In genomic region chr10:69960606-69961167, GRCh38 we compare ENCODE assay signal across 17 cellular contexts.
DNase-seq lines count a peak whose midpoint lies in the region; ATAC-seq and TF ChIP-seq lines count a peak whose summit lies in the region.
"Had no signal": no experiment of that assay in that cellular context is flagged by ENCODE, and none has a peak within 500 bp of the region (broad histone marks: within the 10 kb centered on the region; RNA-seq: fewer than 3 reads in every experiment).

No MANE protein-coding gene starts in this region.

- peaks cover 16% of the 10 kb centered on the region for H3K4me1 Mint-ChIP-seq in type B pancreatic cell (ENCODE audit: unreplicated experiment)

- intact Hi-C loops in colonic mucosa (cut with DNase I), result no loop called here
- intact Hi-C loops in uterus (cut with DNase I; ENCODE audit: low total_unique reads), result no loop called here
- intact Hi-C loops in upper lobe of right lung (cut with DNase I), result no loop called here

- no peak overlapping the region for H3K27ac Mint-ChIP-seq in type B pancreatic cell

- H3K9me3 Mint-ChIP-seq in type B pancreatic cell, result no peaks in the 10 kb centered on the region

- H3K36me3 Mint-ChIP-seq in type B pancreatic cell, result no peaks in the 10 kb centered on the region

- ATAC-seq in HG02852 (IDR thresholded peaks at IDR 0.05; ENCODE audit: unreplicated experiment), result no peak
- ATAC-seq in upper lobe of right lung, result no peak

- no peaks in the 10 kb centered on the region for H3K36me3 ChIP-seq in colonic mucosa
- no peaks in the 10 kb centered on the region for H3K36me3 ChIP-seq in uterus
- H3K36me3 ChIP-seq in upper lobe of right lung, result no peaks in the 10 kb centered on the region

- H3K9me3 ChIP-seq in colonic mucosa, result no peaks in the 10 kb centered on the region
- no peaks in the 10 kb centered on the region for H3K9me3 ChIP-seq in uterus
- H3K9me3 ChIP-seq in upper lobe of right lung, result no peaks in the 10 kb centered on the region

- H3K27ac ChIP-seq in colonic mucosa (no peak overlapping the region), uterus (no peak overlapping the region), upper lobe of right lung (no peak overlapping the region)
- H3K27ac ChIP-seq: PC-9 had no signal

- TF ChIP-seq CTCF in colonic mucosa (IDR thresholded peaks at IDR 0.05), result no peak
- TF ChIP-seq CTCF in type B pancreatic cell (conservative IDR thresholded peaks at IDR 0.05), result no peak
- TF ChIP-seq CTCF in uterus (IDR thresholded peaks at IDR 0.05), result no peak
- no peak for TF ChIP-seq CTCF in upper lobe of right lung (IDR thresholded peaks at IDR 0.05)

- H3K4me1 ChIP-seq in colonic mucosa (no peaks in the 10 kb centered on the region), uterus (no peaks in the 10 kb centered on the region), upper lobe of right lung (peaks cover 4% of the 10 kb centered on the region)

- H3K9ac ChIP-seq in colonic mucosa (ENCODE audit: low read depth in 2 of 2, low read length in 2 of 2), result no peak overlapping the region

- peaks cover 10% of the 10 kb centered on the region for H3K27me3 Mint-ChIP-seq in type B pancreatic cell

- H3K27me3 ChIP-seq in colonic mucosa (no peaks in the 10 kb centered on the region), uterus (no peaks in the 10 kb centered on the region), upper lobe of right lung (no peaks in the 10 kb centered on the region)

- TF ChIP-seq POLR2A in uterus (IDR thresholded peaks at IDR 0.05), result no peak

- H3K4me3 ChIP-seq in colonic mucosa (no peak overlapping the region), uterus (no peak overlapping the region), upper lobe of right lung (no peak overlapping the region)
- H3K4me3 ChIP-seq: PC-9 had no signal

- DNase-seq in activated CD8-positive, alpha-beta memory T cell treated with anti-CD3 and anti-CD28 coated beads, Interleukin-2, amount 50 U/mL, for 48 hours, result peak; percentile 22
- no peak for DNase-seq in activated CD8-positive, alpha-beta memory T cell treated with anti-CD3 and anti-CD28 coated beads for 24 hours
- peak; percentile 2 for DNase-seq in colonic mucosa
- peak; percentile 69 for DNase-seq in mesenteric fat pad (ENCODE audit: low spot score)
- DNase-seq in type B pancreatic cell (ENCODE audit: extremely low spot score, unreplicated experiment), result peak; percentile 42
- DNase-seq in uterus, result no peak
- DNase-seq in upper lobe of right lung, result no peak
- DNase-seq: C1 segment of cervical spinal cord, COR-L47, GOT3, NCI-H1436, NCI-H2029, NCI-H2171 treated with DMSO at 0.1 percent for 48 hours, NCI-H82, PC-9, Right ventricle myocardium superior had no signal

- H3K4me3 Mint-ChIP-seq in type B pancreatic cell, result no peak overlapping the region

Comparison
In these comparisons a context has a peak if more than half of its experiments do, and no peak if none do; other contexts are left out.
1. DNase-seq: peak in activated CD8-positive, alpha-beta memory T cell treated with anti-CD3 and anti-CD28 coated beads, Interleukin-2, amount 50 U/mL, for 48 hours (single experiment), colonic mucosa (single experiment), mesenteric fat pad (single experiment) and type B pancreatic cell (single experiment); none in activated CD8-positive, alpha-beta memory T cell treated with anti-CD3 and anti-CD28 coated beads for 24 hours (single experiment), uterus (0 of 2) and upper lobe of right lung (single experiment).